ENCODE assay signal across 1 cellular context in the genomic region with DNA sequence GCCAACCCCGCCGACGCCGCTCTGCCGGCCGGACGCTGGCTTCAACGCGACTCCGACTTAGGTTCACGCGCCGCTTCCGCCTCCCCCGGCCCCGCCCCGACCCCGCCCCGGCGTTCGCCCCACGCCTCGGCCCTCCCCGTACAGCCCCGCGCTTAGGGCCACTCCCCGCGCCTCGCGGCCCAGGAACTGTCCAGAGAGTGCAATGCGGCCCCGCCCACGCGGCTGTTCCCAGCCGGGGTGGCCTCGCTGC.
TF ChIP-seq lines count a peak whose summit lies in the region.

A gene with protein sequence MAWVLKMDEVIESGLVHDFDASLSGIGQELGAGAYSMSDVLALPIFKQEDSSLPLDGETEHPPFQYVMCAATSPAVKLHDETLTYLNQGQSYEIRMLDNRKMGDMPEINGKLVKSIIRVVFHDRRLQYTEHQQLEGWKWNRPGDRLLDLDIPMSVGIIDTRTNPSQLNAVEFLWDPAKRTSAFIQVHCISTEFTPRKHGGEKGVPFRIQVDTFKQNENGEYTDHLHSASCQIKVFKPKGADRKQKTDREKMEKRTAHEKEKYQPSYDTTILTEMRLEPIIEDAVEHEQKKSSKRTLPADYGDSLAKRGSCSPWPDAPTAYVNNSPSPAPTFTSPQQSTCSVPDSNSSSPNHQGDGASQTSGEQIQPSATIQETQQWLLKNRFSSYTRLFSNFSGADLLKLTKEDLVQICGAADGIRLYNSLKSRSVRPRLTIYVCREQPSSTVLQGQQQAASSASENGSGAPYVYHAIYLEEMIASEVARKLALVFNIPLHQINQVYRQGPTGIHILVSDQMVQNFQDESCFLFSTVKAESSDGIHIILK (minus strand): TSS at position 78 of the 250 bp plus-strand sequence. CDS start 557 bp downstream, outside the sequence.

TF ChIP-seq in H1, 55 proteins besides CTCF, POLR2A, EP300 and RAD21:
- TF ChIP-seq MAFK (IDR thresholded peaks at IDR 0.05; ENCODE audit: low read depth, low read length) (no peak), SIX5 (IDR thresholded peaks at IDR 0.05; ENCODE audit: low read depth, low read length) (no peak), EGR1 (IDR thresholded peaks at IDR 0.05; ENCODE audit: borderline replicate concordance, low read depth, low read length) (peak; percentile 79; the same call in 1 of the 2 replicates), RBBP5 (IDR thresholded peaks at IDR 0.05; ENCODE audit: borderline replicate concordance, low read depth, low read length) (no peak), BCL11A (IDR thresholded peaks at IDR 0.05; ENCODE audit: low read depth in 2 of 2, low read length in 2 of 2) (no peak), RFX5 (IDR thresholded peaks at IDR 0.05; ENCODE audit: borderline replicate concordance, low read depth, low read length) (no peak), NRF1 (IDR thresholded peaks at IDR 0.05; ENCODE audit: low read depth, low read length) (no peak), POLR2AphosphoS5 (IDR thresholded peaks at IDR 0.05; ENCODE audit: low read depth, low read length) (peak; percentile 74; the same call in 1 of the 2 replicates), CREB1 (IDR thresholded peaks at IDR 0.05) (no peak), BRCA1 (IDR thresholded peaks at IDR 0.05; ENCODE audit: low read depth, low read length) (no peak), TBP (IDR thresholded peaks at IDR 0.05; ENCODE audit: low read depth, low read length) (no peak), CBX8 (IDR thresholded peaks at IDR 0.05; ENCODE audit: borderline replicate concordance, low read depth, low read length) (no peak), JUND (IDR thresholded peaks at IDR 0.05; ENCODE audit: low read length) (no peak), CBX5 (IDR thresholded peaks at IDR 0.05; ENCODE audit: low read depth, low read length) (no peak), GTF2F1 (IDR thresholded peaks at IDR 0.05; ENCODE audit: borderline replicate concordance, low read depth, low read length) (no peak), RXRA (IDR thresholded peaks at IDR 0.05; ENCODE audit: insufficient read depth, low read depth, low read length) (no peak), CHD2 (IDR thresholded peaks at IDR 0.05; ENCODE audit: low read length) (no peak), YY1 (IDR thresholded peaks at IDR 0.05; ENCODE audit: low read depth, low read length) (no peak), SAP30 (IDR thresholded peaks at IDR 0.05; ENCODE audit: insufficient read depth, insufficient replicate concordance, low read length) (no peak), SUZ12 (IDR thresholded peaks at IDR 0.05; ENCODE audit: low read length) (no peak), CTBP2 (IDR thresholded peaks at IDR 0.05; ENCODE audit: borderline replicate concordance, insufficient read depth, insufficient read length, low read length) (no peak), BACH1 (IDR thresholded peaks at IDR 0.05; ENCODE audit: low read length) (peak; percentile 88), POU5F1 (IDR thresholded peaks at IDR 0.05; ENCODE audit: low read depth, low read length) (no peak), ASH2L (IDR thresholded peaks at IDR 0.05; ENCODE audit: low read length) (no peak), SP4 (IDR thresholded peaks at IDR 0.05; ENCODE audit: low read length) (no peak), SIRT6 (IDR thresholded peaks at IDR 0.05; ENCODE audit: low read length) (no peak), SRF (IDR thresholded peaks at IDR 0.05; ENCODE audit: low read depth, low read length) (no peak), SP2 (IDR thresholded peaks at IDR 0.05; ENCODE audit: low read length) (no peak), RNF2 (IDR thresholded peaks at IDR 0.05; ENCODE audit: borderline replicate concordance, low read depth, low read length, missing control alignments, poor library complexity, severe bottlenecking) (no peak), KDM5A (IDR thresholded peaks at IDR 0.05; ENCODE audit: low read length) (no peak), CHD1 (IDR thresholded peaks at IDR 0.05; ENCODE audit: low read depth, low read length) (no peak), HDAC2 (IDR thresholded peaks at IDR 0.05; ENCODE audit: borderline replicate concordance in 1 of 2, low read depth in 2 of 2, low read length in 2 of 2) (peak in 1 of 2 experiments; percentile 98; a peak in 3 of 4 replicates), NANOG (IDR thresholded peaks at IDR 0.05; ENCODE audit: insufficient read depth, low read depth, low read length, poor library complexity, severe bottlenecking) (no peak), FOSL1 (IDR thresholded peaks at IDR 0.05; ENCODE audit: insufficient read depth, low read depth, low read length) (no peak), SIN3A (conservative IDR thresholded peaks at IDR 0.05 in 1 of 2, IDR thresholded peaks at IDR 0.05 in 1 of 2; ENCODE audit: low read depth in 1 of 2, low read length in 2 of 2) (0 out of 4 replicates have a peak, but pooled peaks of 1 of the 2 experiments have one; percentile 63), PHF8 (conservative IDR thresholded peaks at IDR 0.05; ENCODE audit: low read depth, low read length) (no peak), JUN (IDR thresholded peaks at IDR 0.05; ENCODE audit: low read depth, low read length) (no peak), TCF12 (IDR thresholded peaks at IDR 0.05; ENCODE audit: low read depth, low read length) (0 out of 2 replicates have a peak, but pooled peaks have one; percentile 24), EZH2 (IDR thresholded peaks at IDR 0.05; ENCODE audit: low read depth, low read length, severe bottlenecking) (no peak), HDAC6 (IDR thresholded peaks at IDR 0.05; ENCODE audit: low read depth, low read length) (no peak), TAF7 (optimal IDR thresholded peaks at IDR 0.05; ENCODE audit: borderline replicate concordance, low read depth, low read length) (no peak), SP1 (IDR thresholded peaks at IDR 0.05; ENCODE audit: low read depth, low read length) (no peak), KDM1A (IDR thresholded peaks at IDR 0.05; ENCODE audit: borderline replicate concordance, low read length) (no peak), GABPA (IDR thresholded peaks at IDR 0.05; ENCODE audit: borderline replicate concordance, insufficient read depth, low read length) (no peak), TEAD4 (IDR thresholded peaks at IDR 0.05; ENCODE audit: low read depth, low read length) (no peak)
- TF ChIP-seq, protein P1, sequence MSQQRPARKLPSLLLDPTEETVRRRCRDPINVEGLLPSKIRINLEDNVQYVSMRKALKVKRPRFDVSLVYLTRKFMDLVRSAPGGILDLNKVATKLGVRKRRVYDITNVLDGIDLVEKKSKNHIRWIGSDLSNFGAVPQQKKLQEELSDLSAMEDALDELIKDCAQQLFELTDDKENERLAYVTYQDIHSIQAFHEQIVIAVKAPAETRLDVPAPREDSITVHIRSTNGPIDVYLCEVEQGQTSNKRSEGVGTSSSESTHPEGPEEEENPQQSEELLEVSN (IDR thresholded peaks at IDR 0.05) = no peak
- TF ChIP-seq, protein P2, sequence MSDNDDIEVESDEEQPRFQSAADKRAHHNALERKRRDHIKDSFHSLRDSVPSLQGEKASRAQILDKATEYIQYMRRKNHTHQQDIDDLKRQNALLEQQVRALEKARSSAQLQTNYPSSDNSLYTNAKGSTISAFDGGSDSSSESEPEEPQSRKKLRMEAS (IDR thresholded peaks at IDR 0.05) = peak; percentile 71
- TF ChIP-seq, protein P3, sequence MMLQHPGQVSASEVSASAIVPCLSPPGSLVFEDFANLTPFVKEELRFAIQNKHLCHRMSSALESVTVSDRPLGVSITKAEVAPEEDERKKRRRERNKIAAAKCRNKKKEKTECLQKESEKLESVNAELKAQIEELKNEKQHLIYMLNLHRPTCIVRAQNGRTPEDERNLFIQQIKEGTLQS (IDR thresholded peaks at IDR 0.05; ENCODE audit: insufficient read depth, low read depth, low read length) = no peak
- TF ChIP-seq, protein P4, sequence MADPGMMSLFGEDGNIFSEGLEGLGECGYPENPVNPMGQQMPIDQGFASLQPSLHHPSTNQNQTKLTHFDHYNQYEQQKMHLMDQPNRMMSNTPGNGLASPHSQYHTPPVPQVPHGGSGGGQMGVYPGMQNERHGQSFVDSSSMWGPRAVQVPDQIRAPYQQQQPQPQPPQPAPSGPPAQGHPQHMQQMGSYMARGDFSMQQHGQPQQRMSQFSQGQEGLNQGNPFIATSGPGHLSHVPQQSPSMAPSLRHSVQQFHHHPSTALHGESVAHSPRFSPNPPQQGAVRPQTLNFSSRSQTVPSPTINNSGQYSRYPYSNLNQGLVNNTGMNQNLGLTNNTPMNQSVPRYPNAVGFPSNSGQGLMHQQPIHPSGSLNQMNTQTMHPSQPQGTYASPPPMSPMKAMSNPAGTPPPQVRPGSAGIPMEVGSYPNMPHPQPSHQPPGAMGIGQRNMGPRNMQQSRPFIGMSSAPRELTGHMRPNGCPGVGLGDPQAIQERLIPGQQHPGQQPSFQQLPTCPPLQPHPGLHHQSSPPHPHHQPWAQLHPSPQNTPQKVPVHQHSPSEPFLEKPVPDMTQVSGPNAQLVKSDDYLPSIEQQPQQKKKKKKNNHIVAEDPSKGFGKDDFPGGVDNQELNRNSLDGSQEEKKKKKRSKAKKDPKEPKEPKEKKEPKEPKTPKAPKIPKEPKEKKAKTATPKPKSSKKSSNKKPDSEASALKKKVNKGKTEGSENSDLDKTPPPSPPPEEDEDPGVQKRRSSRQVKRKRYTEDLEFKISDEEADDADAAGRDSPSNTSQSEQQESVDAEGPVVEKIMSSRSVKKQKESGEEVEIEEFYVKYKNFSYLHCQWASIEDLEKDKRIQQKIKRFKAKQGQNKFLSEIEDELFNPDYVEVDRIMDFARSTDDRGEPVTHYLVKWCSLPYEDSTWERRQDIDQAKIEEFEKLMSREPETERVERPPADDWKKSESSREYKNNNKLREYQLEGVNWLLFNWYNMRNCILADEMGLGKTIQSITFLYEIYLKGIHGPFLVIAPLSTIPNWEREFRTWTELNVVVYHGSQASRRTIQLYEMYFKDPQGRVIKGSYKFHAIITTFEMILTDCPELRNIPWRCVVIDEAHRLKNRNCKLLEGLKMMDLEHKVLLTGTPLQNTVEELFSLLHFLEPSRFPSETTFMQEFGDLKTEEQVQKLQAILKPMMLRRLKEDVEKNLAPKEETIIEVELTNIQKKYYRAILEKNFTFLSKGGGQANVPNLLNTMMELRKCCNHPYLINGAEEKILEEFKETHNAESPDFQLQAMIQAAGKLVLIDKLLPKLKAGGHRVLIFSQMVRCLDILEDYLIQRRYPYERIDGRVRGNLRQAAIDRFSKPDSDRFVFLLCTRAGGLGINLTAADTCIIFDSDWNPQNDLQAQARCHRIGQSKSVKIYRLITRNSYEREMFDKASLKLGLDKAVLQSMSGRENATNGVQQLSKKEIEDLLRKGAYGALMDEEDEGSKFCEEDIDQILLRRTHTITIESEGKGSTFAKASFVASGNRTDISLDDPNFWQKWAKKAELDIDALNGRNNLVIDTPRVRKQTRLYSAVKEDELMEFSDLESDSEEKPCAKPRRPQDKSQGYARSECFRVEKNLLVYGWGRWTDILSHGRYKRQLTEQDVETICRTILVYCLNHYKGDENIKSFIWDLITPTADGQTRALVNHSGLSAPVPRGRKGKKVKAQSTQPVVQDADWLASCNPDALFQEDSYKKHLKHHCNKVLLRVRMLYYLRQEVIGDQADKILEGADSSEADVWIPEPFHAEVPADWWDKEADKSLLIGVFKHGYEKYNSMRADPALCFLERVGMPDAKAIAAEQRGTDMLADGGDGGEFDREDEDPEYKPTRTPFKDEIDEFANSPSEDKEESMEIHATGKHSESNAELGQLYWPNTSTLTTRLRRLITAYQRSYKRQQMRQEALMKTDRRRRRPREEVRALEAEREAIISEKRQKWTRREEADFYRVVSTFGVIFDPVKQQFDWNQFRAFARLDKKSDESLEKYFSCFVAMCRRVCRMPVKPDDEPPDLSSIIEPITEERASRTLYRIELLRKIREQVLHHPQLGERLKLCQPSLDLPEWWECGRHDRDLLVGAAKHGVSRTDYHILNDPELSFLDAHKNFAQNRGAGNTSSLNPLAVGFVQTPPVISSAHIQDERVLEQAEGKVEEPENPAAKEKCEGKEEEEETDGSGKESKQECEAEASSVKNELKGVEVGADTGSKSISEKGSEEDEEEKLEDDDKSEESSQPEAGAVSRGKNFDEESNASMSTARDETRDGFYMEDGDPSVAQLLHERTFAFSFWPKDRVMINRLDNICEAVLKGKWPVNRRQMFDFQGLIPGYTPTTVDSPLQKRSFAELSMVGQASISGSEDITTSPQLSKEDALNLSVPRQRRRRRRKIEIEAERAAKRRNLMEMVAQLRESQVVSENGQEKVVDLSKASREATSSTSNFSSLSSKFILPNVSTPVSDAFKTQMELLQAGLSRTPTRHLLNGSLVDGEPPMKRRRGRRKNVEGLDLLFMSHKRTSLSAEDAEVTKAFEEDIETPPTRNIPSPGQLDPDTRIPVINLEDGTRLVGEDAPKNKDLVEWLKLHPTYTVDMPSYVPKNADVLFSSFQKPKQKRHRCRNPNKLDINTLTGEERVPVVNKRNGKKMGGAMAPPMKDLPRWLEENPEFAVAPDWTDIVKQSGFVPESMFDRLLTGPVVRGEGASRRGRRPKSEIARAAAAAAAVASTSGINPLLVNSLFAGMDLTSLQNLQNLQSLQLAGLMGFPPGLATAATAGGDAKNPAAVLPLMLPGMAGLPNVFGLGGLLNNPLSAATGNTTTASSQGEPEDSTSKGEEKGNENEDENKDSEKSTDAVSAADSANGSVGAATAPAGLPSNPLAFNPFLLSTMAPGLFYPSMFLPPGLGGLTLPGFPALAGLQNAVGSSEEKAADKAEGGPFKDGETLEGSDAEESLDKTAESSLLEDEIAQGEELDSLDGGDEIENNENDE (IDR thresholded peaks at IDR 0.05; ENCODE audit: insufficient replicate concordance, low read length) = no peak
- TF ChIP-seq, protein P5, sequence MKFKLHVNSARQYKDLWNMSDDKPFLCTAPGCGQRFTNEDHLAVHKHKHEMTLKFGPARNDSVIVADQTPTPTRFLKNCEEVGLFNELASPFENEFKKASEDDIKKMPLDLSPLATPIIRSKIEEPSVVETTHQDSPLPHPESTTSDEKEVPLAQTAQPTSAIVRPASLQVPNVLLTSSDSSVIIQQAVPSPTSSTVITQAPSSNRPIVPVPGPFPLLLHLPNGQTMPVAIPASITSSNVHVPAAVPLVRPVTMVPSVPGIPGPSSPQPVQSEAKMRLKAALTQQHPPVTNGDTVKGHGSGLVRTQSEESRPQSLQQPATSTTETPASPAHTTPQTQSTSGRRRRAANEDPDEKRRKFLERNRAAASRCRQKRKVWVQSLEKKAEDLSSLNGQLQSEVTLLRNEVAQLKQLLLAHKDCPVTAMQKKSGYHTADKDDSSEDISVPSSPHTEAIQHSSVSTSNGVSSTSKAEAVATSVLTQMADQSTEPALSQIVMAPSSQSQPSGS (IDR thresholded peaks at IDR 0.05; ENCODE audit: low read length) = no peak
